In genomic region chr4:39450618-39451017, GRCh38 we compare ENCODE assay signal across 1 cellular context.
TF ChIP-seq lines count a peak whose summit lies in the region.

No MANE protein-coding gene starts in this region.

TF ChIP-seq in HepG2, 621 proteins besides CTCF, POLR2A, EP300 and RAD21:
- TF ChIP-seq RBM22 (optimal IDR thresholded peaks at IDR 0.05; ENCODE audit: low read length) (peak; percentile 52), ZNF235 (CRISPR knock-in tag; IDR thresholded peaks at IDR 0.05; ENCODE audit: borderline replicate concordance) (no peak), PPARG (CRISPR knock-in tag; conservative IDR thresholded peaks at IDR 0.05) (0 out of 2 replicates have a peak, but pooled peaks have one; percentile 9)
TF ChIP-seq in HepG2: peak in this region for 2.
